ENCODE assay signal across 8 cellular contexts in genomic region chr9:135501261-135502167, GRCh38. TPM values are rescaled to one million over a fixed set of nuclear protein-coding genes. Genes with fewer than 3 reads are reported as not detected.
DNase-seq lines count a peak whose midpoint lies in the region; ATAC-seq, FAIRE-seq and TF ChIP-seq lines count a peak whose summit lies in the region.

No MANE protein-coding gene starts in this region.

- BruUV-seq in Calu3 (replicated peaks; lab: Mats Ljungman, UMichigan) (no TSS peak), GM12878 (replicated peaks; lab: Mats Ljungman, UMichigan) (no TSS peak)

- ATAC-seq in GM12878 (peak; percentile 87; the same call in 2 of the 3 replicates), GM18505 (IDR thresholded peaks at IDR 0.05; ENCODE audit: unreplicated experiment) (no peak), HG02852 (IDR thresholded peaks at IDR 0.05; ENCODE audit: unreplicated experiment) (no peak)

- intact Hi-C loops in Calu3 (cut with micrococcal nuclease; ENCODE audit: unreplicated experiment) (no loop called here), GM12878 (cut with micrococcal nuclease; ENCODE audit: unreplicated experiment) (no loop called here)

- DNase-seq in Calu3 = no peak
- DNase-seq in GM12878 (ENCODE audit: low read depth, low spot score) = no peak
- DNase-seq in islet precursor cell = peak; percentile 78
- DNase-seq in substantia nigra (lab: John Stamatoyannopoulos, UW) = no peak
- no peak for DNase-seq in SW480 (ENCODE audit: low spot score)

- H3K9me3 ChIP-seq in HUES48 (ENCODE audit: control insufficient read depth, insufficient read depth, low read length) (no peaks in the 10 kb centered on the region), GM12878 (replicated peaks; ENCODE audit: control insufficient read depth, insufficient read depth, low read length) (no peaks in the 10 kb centered on the region)

- H3K4me1 ChIP-seq in HUES48 (ENCODE audit: control insufficient read depth, insufficient read depth, low read length) (peaks cover 16% of the 10 kb centered on the region), GM12878 (ENCODE audit: control insufficient read depth, insufficient read depth, low read length) (peaks cover 17% of the 10 kb centered on the region)

- H2AFZ ChIP-seq in GM12878 (ENCODE audit: control insufficient read depth, low read depth, low read length) = peak overlapping the region; percentile 86; the same call in 1 of the 2 replicates

- CTCF ChIA-PET in Calu3 (lab: Charles Lee) (no interaction called here), GM12878 (lab: Yijun Ruan, JAX) (no interaction called here)

- WGBS in GM12878 (ENCODE audit: insufficient coverage, insufficient replicate concordance, low lambda C conversion rate, missing lambda C conversion rate) = 50% methylated on average over 37 of the region's 38 CpGs

- peaks cover 39% of the 10 kb centered on the region for H3K36me3 ChIP-seq in HUES48 (ENCODE audit: control insufficient read depth, insufficient read depth, low read length)
- H3K36me3 ChIP-seq in GM12878 (ENCODE audit: control insufficient read depth in 2 of 2, insufficient read depth in 2 of 2, low read length in 1 of 2) = peaks cover 10 to 22% of the 10 kb centered on the region in 2 experiments; a peak in 3 of 4 replicates

- H3K27ac Mint-ChIP-seq in Calu3 (ENCODE audit: unreplicated experiment) = no peak overlapping the region

- H3K4me3 ChIP-seq in HUES48 (ENCODE audit: low read depth, low read length) = peak overlapping the region; percentile 92
- H3K4me3 ChIP-seq in GM12878 = peak overlapping the region; percentile 58

- peaks cover 44% of the 10 kb centered on the region for H3K36me3 Mint-ChIP-seq in Calu3 (ENCODE audit: insufficient read depth, unreplicated experiment)

- H3K27ac ChIP-seq in HUES48 (ENCODE audit: low read depth, low read length) = peak overlapping the region; percentile 59
- peak overlapping the region; percentile 63 for H3K27ac ChIP-seq in GM12878 (ENCODE audit: control insufficient read depth, insufficient read depth)
- peak overlapping the region; percentile 79 for H3K27ac ChIP-seq in substantia nigra (ENCODE audit: low read depth, low read length, poor library complexity, severe bottlenecking)

- no peak for TF ChIP-seq CTCF in Calu3 (IDR thresholded peaks at IDR 0.05; ENCODE audit: unreplicated experiment)
- no peak for TF ChIP-seq CTCF in GM12878 (IDR thresholded peaks at IDR 0.05 in 2 of 3, conservative IDR thresholded peaks at IDR 0.05 in 1 of 3; ENCODE audit: control insufficient read depth in 2 of 3, extremely low read depth in 1 of 3, insufficient read depth in 1 of 3, low read depth in 3 of 3, low read length in 3 of 3)

- H3K27me3 Mint-ChIP-seq in Calu3 (ENCODE audit: unreplicated experiment) = no peaks in the 10 kb centered on the region

- H3K9ac ChIP-seq in HUES48 (ENCODE audit: low read depth, low read length) (peak overlapping the region; percentile 89), GM12878 (ENCODE audit: control insufficient read depth, insufficient read depth, low read length) (peak overlapping the region; percentile 77)

- no peak for TF ChIP-seq POLR2A in GM12878 (IDR thresholded peaks at IDR 0.05; ENCODE audit: low read depth, low read length)
- no peak for TF ChIP-seq POLR2A in GM18505 (IDR thresholded peaks at IDR 0.05; ENCODE audit: borderline replicate concordance, extremely low read depth, insufficient read depth, insufficient read length)

- no peak for FAIRE-seq in GM12878 (lab: Jason Lieb, UNC)

- no peaks in the 10 kb centered on the region for H3K9me3 Mint-ChIP-seq in Calu3 (ENCODE audit: low read depth, unreplicated experiment)

- H3K4me1 Mint-ChIP-seq in Calu3 (ENCODE audit: low read depth, unreplicated experiment) = no peaks in the 10 kb centered on the region

- in situ Hi-C loops in GM12878 (cut with MboI) = no loop called here

- peak overlapping the region; percentile 87 for H3K4me3 Mint-ChIP-seq in Calu3 (ENCODE audit: low read depth, unreplicated experiment)

- peaks cover 4% of the 10 kb centered on the region; the same call in 1 of the 2 replicates for H4K20me1 ChIP-seq in GM12878 (ENCODE audit: control insufficient read depth, insufficient read depth)

- POLR2A ChIA-PET in GM12878 (lab: Charles Lee) = no interaction called here

- RAD21 ChIA-PET in GM12878 (lab: Charles Lee; ENCODE audit: unreplicated experiment) = no interaction called here

- SMC1A ChIA-PET in GM12878 (lab: Charles Lee; ENCODE audit: uncharacterized antibody, unreplicated experiment) = no interaction called here

- peak overlapping the region; percentile 91 for H3K4me2 ChIP-seq in GM12878 (ENCODE audit: control insufficient read depth, insufficient read depth)

- no peaks in the 10 kb centered on the region for H3K27me3 ChIP-seq in HUES48 (ENCODE audit: control insufficient read depth, insufficient read depth, low read length)
- no peaks in the 10 kb centered on the region for H3K27me3 ChIP-seq in GM12878 (replicated peaks in 1 of 2; ENCODE audit: control insufficient read depth in 2 of 2, insufficient read depth in 2 of 2, low read length in 1 of 2)

- H3K79me2 ChIP-seq in GM12878 (ENCODE audit: control insufficient read depth, insufficient read depth, low read length) = peaks cover 14% of the 10 kb centered on the region

- no peak for TF ChIP-seq RAD21 in GM12878 (IDR thresholded peaks at IDR 0.05; ENCODE audit: insufficient read depth, low read depth, low read length)

- no peak for TF ChIP-seq EP300 in GM12878 (IDR thresholded peaks at IDR 0.05; ENCODE audit: borderline replicate concordance in 1 of 2, control insufficient read depth in 1 of 2, low read depth in 2 of 2, low read length in 2 of 2)

RNA-seq across cellular contexts. Expression of gene MRPS2, which starts 1.0 kb away (rescaled TPM):
- total RNA-seq in Calu3 (2022) (31.9 and 37.7 TPM in 2 replicates), GM12878 (2014; rRNA removed) (78.5 and 86.9 TPM in 2 replicates), GM12878 (2014; rRNA removed; fragmentation: Illumina TruSeq; extraction: Trizol) (33.4 and 42.2 TPM in 2 replicates), GM12878 (2021) (63.8 and 67.7 TPM in 2 replicates)
- 15.0 and 26.5 TPM in 2 replicates for total RNA-seq in GM12878 (2013; cell fraction: nucleolus; rRNA removed)
- 29.0 TPM for polyA plus RNA-seq in GM12878 (2011; ENCODE audit: low read depth)
- polyA plus RNA-seq in GM12878 (2011; rRNA removed) (24.1 and 71.4 TPM in 2 replicates), GM12878 (2014; fragmentation: Illumina TruSeq; extraction: Trizol) (14.3 and 61.9 TPM in 2 replicates), GM12878 (2014; fragmentation: Nextera tagmentation; extraction: Ambion mirVana) (10 to 100 TPM in 1 of 2 experiments, 1 to 10 TPM in 1; 3.3 to 14.5 TPM), GM12878 (2014; rRNA removed) (103 and 115 TPM in 2 replicates), GM12878 (2016; fragmentation: Nextera tagmentation; extraction: Ambion mirVana) (100 to 1,000 TPM in 1 of 2 experiments, 10 to 100 TPM in 1; 97.8 to 101 TPM)
- 199 and 296 TPM in 2 replicates for polyA plus RNA-seq in GM12878 (2011; cell fraction: cytosol; rRNA removed)
- 180 and 192 TPM in 2 replicates for polyA plus RNA-seq in GM12878 (2011; cell fraction: nucleus; rRNA removed)
- 68.7 and 76.0 TPM in 2 replicates for polyA plus RNA-seq in GM12878 (2012)
- polyA minus RNA-seq in GM12878 (2011; rRNA and poly(A)+ RNA removed) = 99.2 and 154 TPM in 2 replicates
- polyA minus RNA-seq in GM12878 (2011; cell fraction: cytosol; rRNA and poly(A)+ RNA removed) = 49.2 and 60.8 TPM in 2 replicates
- polyA minus RNA-seq in GM12878 (2011; cell fraction: nucleus; rRNA and poly(A)+ RNA removed) = 32.9 and 60.4 TPM in 2 replicates

RNA-seq across cellular contexts. Expression of gene LCN1, which starts 19.7 kb away (rescaled TPM):
- total RNA-seq in Calu3 (2022) = not detected in 2 replicates
- total RNA-seq in GM12878 (2013; cell fraction: nucleolus; rRNA removed) = not detected in 2 replicates
- not detected in 2 replicates for total RNA-seq in GM12878 (2014; rRNA removed)
- total RNA-seq in GM12878 (2014; rRNA removed; fragmentation: Illumina TruSeq; extraction: Trizol) = not detected in 2 replicates
- not detected in 2 replicates for total RNA-seq in GM12878 (2021)
- polyA plus RNA-seq in GM12878 (2011; ENCODE audit: low read depth) = not detected
- polyA plus RNA-seq in GM12878 (2011; rRNA removed) = not detected in 2 replicates
- polyA plus RNA-seq in GM12878 (2011; cell fraction: cytosol; rRNA removed) = not detected in 2 replicates
- not detected in 2 replicates for polyA plus RNA-seq in GM12878 (2011; cell fraction: nucleus; rRNA removed)
- polyA plus RNA-seq in GM12878 (2012) = not detected in 2 replicates
- not detected in 2 replicates for polyA plus RNA-seq in GM12878 (2014; fragmentation: Illumina TruSeq; extraction: Trizol)
- polyA plus RNA-seq in GM12878 (2014; fragmentation: Nextera tagmentation; extraction: Ambion mirVana) = not detected
- polyA plus RNA-seq in GM12878 (2014; rRNA removed) = not detected in 2 replicates
- polyA plus RNA-seq in GM12878 (2016; fragmentation: Nextera tagmentation; extraction: Ambion mirVana) = not detected
- not detected in 2 replicates for polyA minus RNA-seq in GM12878 (2011; rRNA and poly(A)+ RNA removed)
- polyA minus RNA-seq in GM12878 (2011; cell fraction: cytosol; rRNA and poly(A)+ RNA removed) = not detected in 2 replicates
- polyA minus RNA-seq in GM12878 (2011; cell fraction: nucleus; rRNA and poly(A)+ RNA removed) = not detected in 2 replicates

RNA-seq across cellular contexts. Expression of gene PPP1R26, which starts 21.9 kb away (rescaled TPM):
- total RNA-seq in Calu3 (2022) = 32.1 and 35.1 TPM in 2 replicates
- 4.1 and 7.5 TPM in 2 replicates for total RNA-seq in GM12878 (2013; cell fraction: nucleolus; rRNA removed)
- total RNA-seq in GM12878 (2014; rRNA removed) = 0.33 and 0.45 TPM in 2 replicates
- 0.14 and 0.18 TPM in 2 replicates for total RNA-seq in GM12878 (2014; rRNA removed; fragmentation: Illumina TruSeq; extraction: Trizol)
- 0.35 and 0.54 TPM in 2 replicates for total RNA-seq in GM12878 (2021)
- 6.2 TPM for polyA plus RNA-seq in GM12878 (2011; ENCODE audit: low read depth)
- 1.5 and 1.9 TPM in 2 replicates for polyA plus RNA-seq in GM12878 (2011; rRNA removed)
- polyA plus RNA-seq in GM12878 (2011; cell fraction: cytosol; rRNA removed) = 2.2 and 3.1 TPM in 2 replicates
- polyA plus RNA-seq in GM12878 (2011; cell fraction: nucleus; rRNA removed) = 5.8 and 6.5 TPM in 2 replicates
- 0.76 and 1.4 TPM in 2 replicates for polyA plus RNA-seq in GM12878 (2012)
- 0.07 TPM in 1 of 2 replicates, not detected in the other for polyA plus RNA-seq in GM12878 (2014; fragmentation: Illumina TruSeq; extraction: Trizol)
- polyA plus RNA-seq in GM12878 (2014; fragmentation: Nextera tagmentation; extraction: Ambion mirVana) = under 1 TPM; 0.02 to 0.04 TPM
- 0.15 and 0.18 TPM in 2 replicates for polyA plus RNA-seq in GM12878 (2014; rRNA removed)
- polyA plus RNA-seq in GM12878 (2016; fragmentation: Nextera tagmentation; extraction: Ambion mirVana) = under 1 TPM; 0.09 to 0.62 TPM
- polyA minus RNA-seq in GM12878 (2011; rRNA and poly(A)+ RNA removed) = 1.5 and 2.9 TPM in 2 replicates
- 1.5 and 2.1 TPM in 2 replicates for polyA minus RNA-seq in GM12878 (2011; cell fraction: cytosol; rRNA and poly(A)+ RNA removed)
- 1.1 and 2.2 TPM in 2 replicates for polyA minus RNA-seq in GM12878 (2011; cell fraction: nucleus; rRNA and poly(A)+ RNA removed)

RNA-seq across cellular contexts. Expression of gene OBP2A, which starts 44.4 kb away (rescaled TPM):
- total RNA-seq in Calu3 (2022) (not detected in 2 replicates), GM12878 (2014; rRNA removed) (not detected in 2 replicates), GM12878 (2014; rRNA removed; fragmentation: Illumina TruSeq; extraction: Trizol) (not detected in 2 replicates), GM12878 (2021) (not detected in 2 replicates)
- not detected in 2 replicates for total RNA-seq in GM12878 (2013; cell fraction: nucleolus; rRNA removed)
- not detected for polyA plus RNA-seq in GM12878 (2011; ENCODE audit: low read depth)
- polyA plus RNA-seq in GM12878 (2011; rRNA removed) (not detected in 2 replicates), GM12878 (2014; fragmentation: Illumina TruSeq; extraction: Trizol) (not detected in 2 replicates), GM12878 (2014; fragmentation: Nextera tagmentation; extraction: Ambion mirVana) (not detected), GM12878 (2014; rRNA removed) (not detected in 2 replicates), GM12878 (2016; fragmentation: Nextera tagmentation; extraction: Ambion mirVana) (not detected)
- not detected in 2 replicates for polyA plus RNA-seq in GM12878 (2011; cell fraction: cytosol; rRNA removed)
- not detected in 2 replicates for polyA plus RNA-seq in GM12878 (2011; cell fraction: nucleus; rRNA removed)
- not detected in 2 replicates for polyA plus RNA-seq in GM12878 (2012)
- polyA minus RNA-seq in GM12878 (2011; rRNA and poly(A)+ RNA removed) = not detected in 2 replicates
- not detected in 2 replicates for polyA minus RNA-seq in GM12878 (2011; cell fraction: cytosol; rRNA and poly(A)+ RNA removed)
- polyA minus RNA-seq in GM12878 (2011; cell fraction: nucleus; rRNA and poly(A)+ RNA removed) = not detected in 2 replicates
